ENCODE assay signal across 37 cellular contexts in the genomic region with DNA sequence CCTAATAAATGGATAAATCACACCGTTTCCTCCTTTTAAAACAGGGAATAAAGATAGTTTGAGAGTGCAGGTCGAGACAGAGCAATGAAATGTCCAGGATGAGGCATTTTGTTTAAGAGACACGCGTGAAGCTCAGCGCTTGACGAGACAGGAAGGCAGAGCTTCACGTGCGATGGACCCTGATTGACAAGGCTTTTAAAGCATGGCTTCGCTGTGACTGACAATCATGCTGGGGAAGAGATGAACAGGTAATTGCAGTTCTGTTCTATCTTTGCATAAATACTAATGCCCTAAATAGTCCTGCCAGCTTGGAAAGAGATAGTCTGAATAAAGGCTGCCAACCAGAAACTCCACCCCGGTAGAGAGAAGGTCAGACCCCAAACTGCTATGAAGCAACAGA.
"Had no signal": no experiment of that assay in that cellular context is flagged by ENCODE, and none has a peak within 500 bp of the region (broad histone marks: within the 10 kb centered on the region; RNA-seq: fewer than 3 reads in every experiment).

No MANE protein-coding gene starts in this region.

- H3K4me3 Mint-ChIP-seq: activated naive CD4-positive, alpha-beta T cell treated with anti-CD3 and anti-CD28 coated beads for 36 hours; activated naive CD4-positive, alpha-beta T cell treated with anti-CD3 and anti-CD28 coated beads, Interleukin-2, amount 10 ng/mL, durations not matched to agents 7 days and 5 days; activated naive CD4-positive, alpha-beta T cell treated with anti-CD3 and anti-CD28 coated beads, Interleukin-2, amount 50 U/mL, for 24 hours; activated naive CD8-positive, alpha-beta T cell; activated naive CD8-positive, alpha-beta T cell treated with anti-CD3 and anti-CD28 coated beads for 36 hours; activated naive CD8-positive, alpha-beta T cell treated with anti-CD3 and anti-CD28 coated beads, Interleukin-2, amount 10 ng/mL, durations not matched to agents 7 days and 5 days; activated naive CD8-positive, alpha-beta T cell treated with anti-CD3 and anti-CD28 coated beads, Interleukin-2, amount 50 U/mL, for 24 hours; activated T-cell treated with anti-CD3 and anti-CD28 coated beads, Interleukin-2, amount 50 U/mL, for 24 hours; activated T-cell treated with anti-CD3 and anti-CD28 coated beads, Interleukin-2, amount 50 U/mL, for 4 hours; activated T-cell treated with anti-CD3 and anti-CD28 coated beads, Interleukin-2, amount 50 U/mL, for 72 hours; activated T-helper 1 cell treated with anti-CD3 and anti-CD28 coated beads, Interleukin-12 subunit alpha, Interleukin-12 subunit beta, Interleukin-2, Interleukin-4 antibody, amounts not matched to agents 30 ng/mL and 10 ng/mL and 1 ng/mL, durations not matched to agents 14 hours and 24 hours and 36 hours; activated T-helper 17 cell treated with anti-CD3 and anti-CD28 coated beads, Interleukin-2, amount 50 U/mL, for 72 hours; brain; central memory CD8-positive, alpha-beta T cell had no signal

- H3K9me3 Mint-ChIP-seq: activated naive CD4-positive, alpha-beta T cell treated with anti-CD3 and anti-CD28 coated beads for 36 hours; activated naive CD4-positive, alpha-beta T cell treated with anti-CD3 and anti-CD28 coated beads, Interleukin-2, amount 50 U/mL, for 24 hours; activated naive CD4-positive, alpha-beta T cell treated with anti-CD3 and anti-CD28 coated beads, Interleukin-2, amount 50 U/mL, for 72 hours; activated naive CD8-positive, alpha-beta T cell treated with anti-CD3 and anti-CD28 coated beads for 36 hours; activated naive CD8-positive, alpha-beta T cell treated with anti-CD3 and anti-CD28 coated beads, Interleukin-2, amount 10 ng/mL, durations not matched to agents 7 days and 5 days; activated naive CD8-positive, alpha-beta T cell treated with anti-CD3 and anti-CD28 coated beads, Interleukin-2, amount 50 U/mL, for 24 hours; activated T-cell treated with anti-CD3 and anti-CD28 coated beads, Interleukin-2, amount 50 U/mL, for 24 hours; activated T-cell treated with anti-CD3 and anti-CD28 coated beads, Interleukin-2, amount 50 U/mL, for 4 hours; activated T-cell treated with anti-CD3 and anti-CD28 coated beads, Interleukin-2, amount 50 U/mL, for 72 hours; activated T-helper 1 cell treated with anti-CD3 and anti-CD28 coated beads, Interleukin-12 subunit alpha, Interleukin-12 subunit beta, Interleukin-2, Interleukin-4 antibody, amounts not matched to agents 30 ng/mL and 10 ng/mL and 1 ng/mL, durations not matched to agents 14 hours and 24 hours and 36 hours; activated T-helper 17 cell treated with anti-CD3 and anti-CD28 coated beads, Interleukin-2, amount 50 U/mL, for 72 hours; activated T-helper 2 cell treated with anti-CD3 and anti-CD28 coated beads, Interferon-gamma antibody, Interleukin-2, Interleukin-4, amounts not matched to agents 10 μg/mL and 5 μg/mL and 100 μg/mL, durations not matched to agents 14 hours and 24 hours and 36 hours; brain; central memory CD8-positive, alpha-beta T cell had no signal

- H3K27ac Mint-ChIP-seq: activated naive CD4-positive, alpha-beta T cell treated with anti-CD3 and anti-CD28 coated beads for 36 hours; activated naive CD4-positive, alpha-beta T cell treated with anti-CD3 and anti-CD28 coated beads, Interleukin-2, amount 10 ng/mL, durations not matched to agents 7 days and 5 days; activated naive CD4-positive, alpha-beta T cell treated with anti-CD3 and anti-CD28 coated beads, Interleukin-2, amount 50 U/mL, for 24 hours; activated naive CD4-positive, alpha-beta T cell treated with anti-CD3 and anti-CD28 coated beads, Interleukin-2, amount 50 U/mL, for 72 hours; activated naive CD8-positive, alpha-beta T cell; activated naive CD8-positive, alpha-beta T cell treated with anti-CD3 and anti-CD28 coated beads for 36 hours; activated naive CD8-positive, alpha-beta T cell treated with anti-CD3 and anti-CD28 coated beads, Interleukin-2, amount 10 ng/mL, durations not matched to agents 7 days and 5 days; activated naive CD8-positive, alpha-beta T cell treated with anti-CD3 and anti-CD28 coated beads, Interleukin-2, amount 50 U/mL, for 24 hours; activated T-cell treated with anti-CD3 and anti-CD28 coated beads, Interleukin-2, amount 50 U/mL, for 24 hours; activated T-cell treated with anti-CD3 and anti-CD28 coated beads, Interleukin-2, amount 50 U/mL, for 72 hours; activated T-helper 1 cell treated with anti-CD3 and anti-CD28 coated beads, Interleukin-12 subunit alpha, Interleukin-12 subunit beta, Interleukin-2, Interleukin-4 antibody, amounts not matched to agents 30 ng/mL and 10 ng/mL and 1 ng/mL, durations not matched to agents 14 hours and 24 hours and 36 hours; activated T-helper 17 cell treated with anti-CD3 and anti-CD28 coated beads, Interleukin-2, amount 50 U/mL, for 72 hours; activated T-helper 2 cell treated with anti-CD3 and anti-CD28 coated beads, Interferon-gamma antibody, Interleukin-2, Interleukin-4, amounts not matched to agents 10 μg/mL and 5 μg/mL and 100 μg/mL, durations not matched to agents 14 hours and 24 hours and 36 hours; brain had no signal

- H3K27ac ChIP-seq: adrenal gland, ascending aorta, body of pancreas, brain microvascular endothelial cell, breast epithelium, cardiac muscle cell had no signal

- ATAC-seq: activated naive CD4-positive, alpha-beta T cell treated with anti-CD3 and anti-CD28 coated beads, Interleukin-2, amount 50 U/mL, for 72 hours; activated naive CD8-positive, alpha-beta T cell treated with anti-CD3 and anti-CD28 coated beads, Interleukin-2, amount 50 U/mL, for 24 hours; activated T-cell treated with anti-CD3 and anti-CD28 coated beads, Interleukin-2, amount 50 U/mL, for 4 hours; activated T-cell treated with anti-CD3 and anti-CD28 coated beads, Interleukin-2, amount 50 U/mL, for 72 hours; activated T-helper 17 cell treated with anti-CD3 and anti-CD28 coated beads, Interleukin-2, amount 50 U/mL, for 72 hours; body of pancreas had no signal

- H3K4me3 ChIP-seq: adrenal gland, ascending aorta, body of pancreas, breast epithelium, cardiac muscle cell had no signal

- H3K9me3 ChIP-seq: adrenal gland, ascending aorta, body of pancreas, breast epithelium had no signal

- H3K27me3 ChIP-seq: adrenal gland, ascending aorta, body of pancreas, brain microvascular endothelial cell had no signal

- H3K4me1 Mint-ChIP-seq: activated naive CD4-positive, alpha-beta T cell treated with anti-CD3 and anti-CD28 coated beads, Interleukin-2, amount 10 ng/mL, durations not matched to agents 7 days and 5 days; activated naive CD4-positive, alpha-beta T cell treated with anti-CD3 and anti-CD28 coated beads, Interleukin-2, amount 50 U/mL, for 24 hours; activated naive CD8-positive, alpha-beta T cell treated with anti-CD3 and anti-CD28 coated beads for 36 hours; activated naive CD8-positive, alpha-beta T cell treated with anti-CD3 and anti-CD28 coated beads, Interleukin-2, amount 10 ng/mL, durations not matched to agents 7 days and 5 days; activated naive CD8-positive, alpha-beta T cell treated with anti-CD3 and anti-CD28 coated beads, Interleukin-2, amount 50 U/mL, for 24 hours; activated T-helper 17 cell treated with anti-CD3 and anti-CD28 coated beads, Interleukin-2, amount 50 U/mL, for 72 hours; central memory CD8-positive, alpha-beta T cell had no signal

- H3K27me3 Mint-ChIP-seq: activated naive CD4-positive, alpha-beta T cell treated with anti-CD3 and anti-CD28 coated beads, Interleukin-2, amount 10 ng/mL, durations not matched to agents 7 days and 5 days; activated naive CD8-positive, alpha-beta T cell; activated naive CD8-positive, alpha-beta T cell treated with anti-CD3 and anti-CD28 coated beads, Interleukin-2, amount 10 ng/mL, durations not matched to agents 7 days and 5 days; activated T-cell treated with anti-CD3 and anti-CD28 coated beads, Interleukin-2, amount 50 U/mL, for 24 hours; central memory CD8-positive, alpha-beta T cell had no signal

- DNase-seq: activated effector memory CD4-positive, alpha-beta T cell treated with anti-CD3 and anti-CD28 coated beads, Interleukin-2, amount 50 U/mL, for 16 hours; activated effector memory CD4-positive, alpha-beta T cell treated with Interleukin-2 at 50 U/mL for 16 hours; activated gamma-delta T cell; activated gamma-delta T cell treated with Interleukin-2 at 50 U/mL for 16 hours; activated naive CD4-positive, alpha-beta T cell; activated naive CD4-positive, alpha-beta T cell treated with anti-CD3 and anti-CD28 coated beads for 36 hours; activated naive CD4-positive, alpha-beta T cell treated with anti-CD3 and anti-CD28 coated beads, Interleukin-2, amount 10 ng/mL, durations not matched to agents 7 days and 5 days; activated naive CD4-positive, alpha-beta T cell treated with anti-CD3 and anti-CD28 coated beads, Interleukin-2, amount 50 U/mL, for 16 hours; activated naive CD4-positive, alpha-beta T cell treated with Interleukin-2 at 50 U/mL for 16 hours; activated naive CD8-positive, alpha-beta T cell treated with anti-CD3 and anti-CD28 coated beads for 36 hours; activated naive CD8-positive, alpha-beta T cell treated with anti-CD3 and anti-CD28 coated beads, Interleukin-2, amount 10 ng/mL, durations not matched to agents 7 days and 5 days; activated naive CD8-positive, alpha-beta T cell treated with anti-CD3 and anti-CD28 coated beads, Interleukin-2, amount 50 U/mL, for 24 hours; activated T-cell treated with anti-CD3 and anti-CD28 coated beads, Interleukin-2, amount 50 U/mL, for 24 hours; activated T-cell treated with anti-CD3 and anti-CD28 coated beads, Interleukin-2, amount 50 U/mL, for 4 hours; activated T-cell treated with anti-CD3 and anti-CD28 coated beads, Interleukin-2, amount 50 U/mL, for 48 hours; activated T-cell treated with anti-CD3 and anti-CD28 coated beads, Interleukin-2, amount 50 U/mL, for 72 hours; adrenal gland; amniotic stem cell; amygdala; anterior cingulate cortex; aorta; body of pancreas; brain microvascular endothelial cell; caudate nucleus; central memory CD4-positive, alpha-beta T cell; cerebellar nuclear complex had no signal

- H3K36me3 Mint-ChIP-seq: activated naive CD4-positive, alpha-beta T cell treated with anti-CD3 and anti-CD28 coated beads, Interleukin-2, amount 10 ng/mL, durations not matched to agents 7 days and 5 days; activated naive CD4-positive, alpha-beta T cell treated with anti-CD3 and anti-CD28 coated beads, Interleukin-2, amount 50 U/mL, for 24 hours; activated naive CD4-positive, alpha-beta T cell treated with anti-CD3 and anti-CD28 coated beads, Interleukin-2, amount 50 U/mL, for 72 hours; activated naive CD8-positive, alpha-beta T cell; activated naive CD8-positive, alpha-beta T cell treated with anti-CD3 and anti-CD28 coated beads for 36 hours; activated naive CD8-positive, alpha-beta T cell treated with anti-CD3 and anti-CD28 coated beads, Interleukin-2, amount 10 ng/mL, durations not matched to agents 7 days and 5 days; brain had no signal

- H3K36me3 ChIP-seq: adrenal gland, ascending aorta, brain microvascular endothelial cell, breast epithelium, cardiac muscle cell had no signal
